Comparison of ENCODE assay signal across 28 cellular contexts in genomic region chr2:84873350-84873749, GRCh38. TPM values are rescaled to one million over a fixed set of nuclear protein-coding genes. Genes with fewer than 3 reads are reported as not detected.
DNase-seq lines count a peak whose midpoint lies in the region; ATAC-seq lines count a peak whose summit lies in the region.
"Had no signal": no experiment of that assay in that cellular context is flagged by ENCODE, and none has a peak within 500 bp of the region (broad histone marks: within the 10 kb centered on the region; RNA-seq: fewer than 3 reads in every experiment).

No MANE protein-coding gene starts in this region.

- H3K4me3 Mint-ChIP-seq in activated naive CD4-positive, alpha-beta T cell treated with anti-CD3 and anti-CD28 coated beads for 36 hours = no peak overlapping the region
- H3K4me3 Mint-ChIP-seq in activated CD8-positive, alpha-beta T cell treated with anti-CD3 and anti-CD28 coated beads, Interleukin-2, amount 10 ng/mL, durations not matched to agents 7 days and 5 days = no peak overlapping the region
- peak overlapping the region; percentile 56 for H3K4me3 Mint-ChIP-seq in activated naive CD8-positive, alpha-beta T cell treated with anti-CD3 and anti-CD28 coated beads, Interleukin-2, amount 10 ng/mL, durations not matched to agents 7 days and 5 days
- H3K4me3 Mint-ChIP-seq: dendritic cell treated with granulocyte-macrophage colony-stimulating factor and Interleukin-4, amounts not matched to agents 40 ng/mL and 50 ng/mL, for 4 days; immature natural killer cell; natural killer cell had no signal

- H3K9me3 Mint-ChIP-seq in activated naive CD4-positive, alpha-beta T cell treated with anti-CD3 and anti-CD28 coated beads for 36 hours = no peaks in the 10 kb centered on the region
- no peaks in the 10 kb centered on the region for H3K9me3 Mint-ChIP-seq in activated CD8-positive, alpha-beta T cell treated with anti-CD3 and anti-CD28 coated beads, Interleukin-2, amount 10 ng/mL, durations not matched to agents 7 days and 5 days (ENCODE audit: insufficient read depth)
- H3K9me3 Mint-ChIP-seq in activated naive CD8-positive, alpha-beta T cell treated with anti-CD3 and anti-CD28 coated beads, Interleukin-2, amount 10 ng/mL, durations not matched to agents 7 days and 5 days = no peaks in the 10 kb centered on the region
- H3K9me3 Mint-ChIP-seq: dendritic cell treated with granulocyte-macrophage colony-stimulating factor and Interleukin-4, amounts not matched to agents 40 ng/mL and 50 ng/mL, for 4 days; natural killer cell had no signal

- H3K36me3 Mint-ChIP-seq in activated naive CD4-positive, alpha-beta T cell treated with anti-CD3 and anti-CD28 coated beads for 36 hours (ENCODE audit: low read depth) = peaks cover 39% of the 10 kb centered on the region
- peaks cover 63% of the 10 kb centered on the region for H3K36me3 Mint-ChIP-seq in activated CD8-positive, alpha-beta T cell treated with anti-CD3 and anti-CD28 coated beads, Interleukin-2, amount 10 ng/mL, durations not matched to agents 7 days and 5 days (ENCODE audit: low read depth)
- peaks cover 52% of the 10 kb centered on the region for H3K36me3 Mint-ChIP-seq in activated naive CD8-positive, alpha-beta T cell treated with anti-CD3 and anti-CD28 coated beads, Interleukin-2, amount 10 ng/mL, durations not matched to agents 7 days and 5 days
- H3K36me3 Mint-ChIP-seq: immature natural killer cell, natural killer cell had no signal

- ATAC-seq in activated CD8-positive, alpha-beta T cell treated with anti-CD3 and anti-CD28 coated beads, Interleukin-2, amount 10 ng/mL, durations not matched to agents 7 days and 5 days = peak; percentile 18
- peak; percentile 43 for ATAC-seq in activated naive CD8-positive, alpha-beta T cell treated with anti-CD3 and anti-CD28 coated beads, Interleukin-2, amount 10 ng/mL, durations not matched to agents 7 days and 5 days (ENCODE audit: low read depth)
- no peak for ATAC-seq in GM21737 (IDR thresholded peaks at IDR 0.05; ENCODE audit: unreplicated experiment)
- no peak for ATAC-seq in HG02678 (IDR thresholded peaks at IDR 0.05; ENCODE audit: unreplicated experiment)
- ATAC-seq: HCT116, HepG2, left cardiac atrium, natural killer cell, Right ventricle myocardium inferior, sciatic nerve had no signal

- peak; percentile 23 for DNase-seq in activated naive CD4-positive, alpha-beta T cell treated with anti-CD3 and anti-CD28 coated beads for 36 hours
- no peak for DNase-seq in activated naive CD4-positive, alpha-beta T cell treated with Interleukin-2 at 50 U/mL for 16 hours
- peak; percentile 12 for DNase-seq in activated CD8-positive, alpha-beta T cell treated with anti-CD3 and anti-CD28 coated beads, Interleukin-2, amount 10 ng/mL, durations not matched to agents 7 days and 5 days
- DNase-seq in activated naive CD8-positive, alpha-beta T cell treated with anti-CD3 and anti-CD28 coated beads, Interleukin-2, amount 10 ng/mL, durations not matched to agents 7 days and 5 days = no peak
- DNase-seq in NCI-H146 (lab: John Stamatoyannopoulos, UW) = no peak
- DNase-seq: activated CD4-positive, alpha-beta T cell treated with anti-CD3 and anti-CD28 coated beads, Interleukin-2, amount 50 U/mL, for 4 hours; DND-41; immature natural killer cell; left cardiac atrium; natural killer cell; NCI-H1417 treated with DMSO at 0.1 percent for 48 hours; NCI-H2081 treated with DMSO at 0.1 percent for 48 hours; NCI-H2227 treated with DMSO at 0.1 percent for 48 hours; NCI-H69; nucleus accumbens; PC-9; SK-N-SH; stimulated activated CD4-positive, alpha-beta T cell treated with anti-CD3 and anti-CD28 coated beads, Interleukin-12 subunit alpha, Interleukin-12 subunit beta, amount 100 ng/mL, for 4 hours; stimulated activated CD4-positive, alpha-beta T cell treated with anti-CD3 and anti-CD28 coated beads, Interleukin-2, amount 100 ng/mL, for 48 hours; transverse colon had no signal

- peaks cover 91% of the 10 kb centered on the region for H3K4me1 Mint-ChIP-seq in activated naive CD4-positive, alpha-beta T cell treated with anti-CD3 and anti-CD28 coated beads for 36 hours (ENCODE audit: low read depth)
- peaks cover 82% of the 10 kb centered on the region for H3K4me1 Mint-ChIP-seq in activated CD8-positive, alpha-beta T cell treated with anti-CD3 and anti-CD28 coated beads, Interleukin-2, amount 10 ng/mL, durations not matched to agents 7 days and 5 days (ENCODE audit: low read depth)
- H3K4me1 Mint-ChIP-seq in activated naive CD8-positive, alpha-beta T cell treated with anti-CD3 and anti-CD28 coated beads, Interleukin-2, amount 10 ng/mL, durations not matched to agents 7 days and 5 days = peaks cover 75% of the 10 kb centered on the region
- H3K4me1 Mint-ChIP-seq: immature natural killer cell had no signal

- POLR2A ChIA-PET in activated CD8-positive, alpha-beta T cell treated with anti-CD3 and anti-CD28 coated beads, Interleukin-2, amount 10 ng/mL, durations not matched to agents 7 days and 5 days (lab: Charles Lee) = no interaction called here
- POLR2A ChIA-PET in activated naive CD8-positive, alpha-beta T cell treated with anti-CD3 and anti-CD28 coated beads, Interleukin-2, amount 10 ng/mL, durations not matched to agents 7 days and 5 days (lab: Charles Lee) = no interaction called here

- CTCF ChIA-PET in activated naive CD4-positive, alpha-beta T cell treated with anti-CD3 and anti-CD28 coated beads for 36 hours (lab: Charles Lee) = interaction anchor here (1.4 kb wide), 1 partner anchor 53 kb away, joined by 4 read pairs; no protein-coding TSS in a partner anchor
- CTCF ChIA-PET in activated CD8-positive, alpha-beta T cell treated with anti-CD3 and anti-CD28 coated beads, Interleukin-2, amount 10 ng/mL, durations not matched to agents 7 days and 5 days (lab: Charles Lee) = interaction anchor here (1.2 to 24.0 kb wide), 2 partner anchors 16 to 49 kb away, joined by 3 to 397 read pairs; no protein-coding TSS in a partner anchor

- intact Hi-C loops in activated naive CD4-positive, alpha-beta T cell treated with anti-CD3 and anti-CD28 coated beads for 36 hours (cut with micrococcal nuclease) = loop anchor here (1.0 kb wide), 2 partner anchors 8 to 27 kb away; partner anchors contain the start of gene TRABD2A

- peak overlapping the region; percentile 92 for H3K27ac Mint-ChIP-seq in activated naive CD4-positive, alpha-beta T cell treated with anti-CD3 and anti-CD28 coated beads for 36 hours
- no peak overlapping the region for H3K27ac Mint-ChIP-seq in activated CD8-positive, alpha-beta T cell treated with anti-CD3 and anti-CD28 coated beads, Interleukin-2, amount 10 ng/mL, durations not matched to agents 7 days and 5 days
- peak overlapping the region; percentile 49 for H3K27ac Mint-ChIP-seq in activated naive CD8-positive, alpha-beta T cell treated with anti-CD3 and anti-CD28 coated beads, Interleukin-2, amount 10 ng/mL, durations not matched to agents 7 days and 5 days
- H3K27ac Mint-ChIP-seq: dendritic cell treated with granulocyte-macrophage colony-stimulating factor and Interleukin-4, amounts not matched to agents 40 ng/mL and 50 ng/mL, for 4 days; immature natural killer cell; natural killer cell; progenitor cell of endocrine pancreas had no signal

- no peaks in the 10 kb centered on the region for H3K27me3 Mint-ChIP-seq in activated naive CD4-positive, alpha-beta T cell treated with anti-CD3 and anti-CD28 coated beads for 36 hours (ENCODE audit: low read depth)
- no peaks in the 10 kb centered on the region for H3K27me3 Mint-ChIP-seq in activated CD8-positive, alpha-beta T cell treated with anti-CD3 and anti-CD28 coated beads, Interleukin-2, amount 10 ng/mL, durations not matched to agents 7 days and 5 days (ENCODE audit: low read depth)
- no peaks in the 10 kb centered on the region for H3K27me3 Mint-ChIP-seq in activated naive CD8-positive, alpha-beta T cell treated with anti-CD3 and anti-CD28 coated beads, Interleukin-2, amount 10 ng/mL, durations not matched to agents 7 days and 5 days

RNA-seq across cellular contexts. Expression of gene TRABD2A, which starts 7.5 kb away (rescaled TPM):
- 10 to 100 TPM; 40.4 to 41.7 TPM for total RNA-seq in activated naive CD4-positive, alpha-beta T cell treated with anti-CD3 and anti-CD28 coated beads for 36 hours
- total RNA-seq in activated CD8-positive, alpha-beta T cell treated with anti-CD3 and anti-CD28 coated beads, Interleukin-2, amount 10 ng/mL, durations not matched to agents 7 days and 5 days = 10 to 100 TPM; 71.9 to 73.2 TPM
- 10 to 100 TPM; 81.1 to 85.5 TPM for total RNA-seq in activated naive CD8-positive, alpha-beta T cell treated with anti-CD3 and anti-CD28 coated beads, Interleukin-2, amount 10 ng/mL, durations not matched to agents 7 days and 5 days
- total RNA-seq: HepG2 had no signal

RNA-seq across cellular contexts. Expression of gene TMSB10, which starts 32.1 kb away (rescaled TPM):
- total RNA-seq in activated naive CD4-positive, alpha-beta T cell treated with anti-CD3 and anti-CD28 coated beads for 36 hours = 1,000 to 10,000 TPM; 1,772 to 1,864 TPM
- 1,000 to 10,000 TPM; 4,520 to 4,885 TPM for total RNA-seq in activated CD8-positive, alpha-beta T cell treated with anti-CD3 and anti-CD28 coated beads, Interleukin-2, amount 10 ng/mL, durations not matched to agents 7 days and 5 days
- 1,000 to 10,000 TPM; 4,217 to 4,653 TPM for total RNA-seq in activated naive CD8-positive, alpha-beta T cell treated with anti-CD3 and anti-CD28 coated beads, Interleukin-2, amount 10 ng/mL, durations not matched to agents 7 days and 5 days

Comparison
In these comparisons a context has a peak if more than half of its experiments do, and no peak if none do; other contexts are left out.
1. DNase-seq: peak in activated naive CD4-positive, alpha-beta T cell treated with anti-CD3 and anti-CD28 coated beads for 36 hours (single experiment) and activated CD8-positive, alpha-beta T cell treated with anti-CD3 and anti-CD28 coated beads, Interleukin-2, amount 10 ng/mL, durations not matched to agents 7 days and 5 days (single experiment); none in activated naive CD4-positive, alpha-beta T cell treated with Interleukin-2 at 50 U/mL for 16 hours (single experiment), activated naive CD8-positive, alpha-beta T cell treated with anti-CD3 and anti-CD28 coated beads, Interleukin-2, amount 10 ng/mL, durations not matched to agents 7 days and 5 days (single experiment) and NCI-H146 (single experiment).
2. ATAC-seq: peak in activated CD8-positive, alpha-beta T cell treated with anti-CD3 and anti-CD28 coated beads, Interleukin-2, amount 10 ng/mL, durations not matched to agents 7 days and 5 days (single experiment) and activated naive CD8-positive, alpha-beta T cell treated with anti-CD3 and anti-CD28 coated beads, Interleukin-2, amount 10 ng/mL, durations not matched to agents 7 days and 5 days (single experiment); none in GM21737 (single experiment) and HG02678 (single experiment).